ENCODE assay signal across 21 cellular contexts in the genomic region with DNA sequence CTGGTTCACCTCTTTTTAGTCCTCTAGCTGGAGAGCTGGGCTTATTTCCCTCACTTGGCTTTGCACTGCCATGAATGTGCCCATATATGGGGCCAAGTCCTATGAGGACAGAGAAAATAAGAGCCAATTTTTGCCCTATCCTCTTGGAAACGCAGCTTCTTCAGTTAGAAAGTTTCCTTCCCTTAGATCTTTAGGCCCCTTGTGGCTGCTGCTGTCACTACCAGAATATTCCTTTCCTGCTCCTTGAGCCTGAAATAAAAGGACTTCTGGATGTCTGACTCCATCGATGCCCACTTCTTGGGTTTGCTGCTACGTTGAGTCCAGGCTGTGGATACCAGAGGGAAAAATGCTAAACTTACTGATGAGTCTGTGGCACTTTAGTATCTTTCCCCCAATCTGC.
DNase-seq lines count a peak whose midpoint lies in the region; TF ChIP-seq lines count a peak whose summit lies in the region.
"Had no signal": no experiment of that assay in that cellular context is flagged by ENCODE, and none has a peak within 500 bp of the region (broad histone marks: within the 10 kb centered on the region; RNA-seq: fewer than 3 reads in every experiment).

No MANE protein-coding gene starts in this region.

- H3K4me3 ChIP-seq in WERI-Rb-1 (ENCODE audit: low read depth, low read length) = no peak overlapping the region
- H3K4me3 ChIP-seq: A549, K562, MG63, PC-9 had no signal

- H2AK5ac ChIP-seq in H9 (ENCODE audit: insufficient read length, low read length) = no peak overlapping the region

- H3K9me3 Mint-ChIP-seq in H9 = no peaks in the 10 kb centered on the region
- no peaks in the 10 kb centered on the region for H3K9me3 Mint-ChIP-seq in type B pancreatic cell

- no peak overlapping the region for H2BK12ac ChIP-seq in H9 (ENCODE audit: insufficient read length, low read depth, low read length)

- H3K4me1 Mint-ChIP-seq in H9 (peaks cover 5 to 16% of the 10 kb centered on the region in 2 experiments; a peak in 3 of 4 replicates), type B pancreatic cell (ENCODE audit: unreplicated experiment) (no peaks in the 10 kb centered on the region)
- H3K4me1 Mint-ChIP-seq: B cell, CD14-positive monocyte had no signal

- H3T11ph ChIP-seq in H9 (ENCODE audit: low read length) = no peak overlapping the region

- no peak overlapping the region for H3K9ac ChIP-seq in H9 (ENCODE audit: extremely low read depth, insufficient read length, low read length)

- H3K4ac ChIP-seq in H9 (ENCODE audit: low read depth, low read length) = no peak overlapping the region

- H3K9me3 ChIP-seq in H9 (ENCODE audit: control insufficient read depth, low read depth, low read length) = no peaks in the 10 kb centered on the region
- H3K9me3 ChIP-seq in WERI-Rb-1 (ENCODE audit: severe bottlenecking) = no peaks in the 10 kb centered on the region
- H3K9me3 ChIP-seq: A549, MG63 had no signal

- H2BK5ac ChIP-seq in H9 (ENCODE audit: insufficient read length, low read length) = no peak overlapping the region

- no CpG with 5 or more reads among the region's 3 CpGs for WGBS in H9 (ENCODE audit: extremely low coverage, insufficient read length, low lambda C conversion rate)

- no peaks in the 10 kb centered on the region for H3K23me2 ChIP-seq in H9 (ENCODE audit: insufficient read length, low read depth, low read length, poor library complexity, severe bottlenecking)

- H3K56ac ChIP-seq in H9 (ENCODE audit: insufficient read length, low read depth, low read length) = no peak overlapping the region

- no peak overlapping the region for H3K4me2 ChIP-seq in H9 (ENCODE audit: insufficient read depth, insufficient read length, low read length)
- H3K4me2 ChIP-seq: A549, PC-9 had no signal

- TF ChIP-seq CTCF in H9 (conservative IDR thresholded peaks at IDR 0.05) (peak; percentile 56; the same call in 2 of the 3 replicates), WERI-Rb-1 (IDR thresholded peaks at IDR 0.05; ENCODE audit: low read depth, low read length) (0 out of 2 replicates have a peak, but pooled peaks have one; percentile 16), type B pancreatic cell (conservative IDR thresholded peaks at IDR 0.05) (peak; percentile 43)

- no peak overlapping the region for H3K14ac ChIP-seq in H9 (ENCODE audit: insufficient read depth, low read length)

- H2BK120ac ChIP-seq in H9 (ENCODE audit: low read depth, low read length, poor library complexity, severe bottlenecking) = no peak overlapping the region

- no peak overlapping the region for H4K8ac ChIP-seq in H9 (replicated peaks; ENCODE audit: insufficient read length, low read depth, low read length)

- H4K20me1 ChIP-seq in H9 (ENCODE audit: control insufficient read depth, insufficient read depth, insufficient read length) = no peaks in the 10 kb centered on the region

- H3K27me3 Mint-ChIP-seq in H9 (ENCODE audit: low read depth) = peaks cover 2% of the 10 kb centered on the region; the same call in 1 of the 2 replicates
- peaks cover 7% of the 10 kb centered on the region for H3K27me3 Mint-ChIP-seq in type B pancreatic cell

- H3K79me1 ChIP-seq in H9 (ENCODE audit: insufficient read depth, low read depth, low read length, poor library complexity, severe bottlenecking) = peaks cover 3% of the 10 kb centered on the region

- H3K23ac ChIP-seq in H9 (ENCODE audit: insufficient read length, low read depth, low read length) = no peak overlapping the region

- H3K4me1 ChIP-seq in H9 (ENCODE audit: insufficient read depth, low read length) = peaks cover 5% of the 10 kb centered on the region; the same call in 1 of the 2 replicates
- H3K4me1 ChIP-seq: A549 had no signal

- peaks cover 18% of the 10 kb centered on the region; the same call in 1 of the 2 replicates for H3K79me2 ChIP-seq in H9 (ENCODE audit: insufficient read depth, low read length)

- H3K27ac Mint-ChIP-seq in H9 (no peak overlapping the region), type B pancreatic cell (no peak overlapping the region)
- H3K27ac Mint-ChIP-seq: B cell, CD14-positive monocyte had no signal

- no peak overlapping the region for H3K4me3 Mint-ChIP-seq in H9
- no peak overlapping the region for H3K4me3 Mint-ChIP-seq in type B pancreatic cell
- H3K4me3 Mint-ChIP-seq: B cell, CD14-positive monocyte had no signal

- no peak overlapping the region for H2BK20ac ChIP-seq in H9 (ENCODE audit: low read depth, low read length, poor library complexity, severe bottlenecking)

- H3K36me3 Mint-ChIP-seq in H9 (ENCODE audit: insufficient read depth in 1 of 3, low read depth in 3 of 3) (no peaks in the 10 kb centered on the region), type B pancreatic cell (no peaks in the 10 kb centered on the region)
- H3K36me3 Mint-ChIP-seq: CD14-positive monocyte had no signal

- no peak overlapping the region for H4K5ac ChIP-seq in H9 (ENCODE audit: insufficient read length, low read depth, low read length)

- DNase-seq in H9 = no peak
- DNase-seq in WERI-Rb-1 = no peak
- peak; percentile 44 for DNase-seq in iPS-NIHi7 (ENCODE audit: extremely low spot score)
- DNase-seq in type B pancreatic cell (ENCODE audit: extremely low spot score, unreplicated experiment) = no peak
- DNase-seq in amygdala (lab: John Stamatoyannopoulos, UW) = no peak
- DNase-seq in NCI-H748 treated with DMSO at 0.1 percent for 48 hours (lab: John Stamatoyannopoulos, UW) = no peak
- DNase-seq in kidney tubule cell (ENCODE audit: low spot score) = no peak
- DNase-seq: DMS53, EL, GOT3, MG63, NCI-H1417, NCI-H1694 treated with DMSO at 0.1 percent for 48 hours, NCI-H446 treated with DMSO at 0.1 percent for 48 hours, NCI-H526 treated with DMSO at 0.1 percent for 48 hours, PC-9, SIG-M5 had no signal

- H3K18ac ChIP-seq in H9 (ENCODE audit: insufficient read length, low read depth, low read length) = no peak overlapping the region

- H4K91ac ChIP-seq in H9 (ENCODE audit: insufficient read length, low read depth, low read length) = no peak overlapping the region

- H2AFZ ChIP-seq in H9 (ENCODE audit: low read length) = no peak overlapping the region
- H2AFZ ChIP-seq: PC-9 had no signal

- H3K36me3 ChIP-seq in WERI-Rb-1 = no peaks in the 10 kb centered on the region
- H3K36me3 ChIP-seq: MG63 had no signal

- no peak overlapping the region for H2BK15ac ChIP-seq in H9 (ENCODE audit: low read depth, low read length)

- H3K27me3 ChIP-seq in H9 (ENCODE audit: insufficient read depth, low read length) = no peaks in the 10 kb centered on the region
- no peaks in the 10 kb centered on the region for H3K27me3 ChIP-seq in WERI-Rb-1 (ENCODE audit: insufficient read depth, low read depth, severe bottlenecking)

- H3K27ac ChIP-seq in H9 (ENCODE audit: insufficient read length, low read depth, low read length) (no peak overlapping the region), WERI-Rb-1 (no peak overlapping the region)
- H3K27ac ChIP-seq: A549, PC-9 had no signal
